ENCODE assay signal across 22 cellular contexts in genomic region chr3:169354774-169355501, GRCh38.
DNase-seq lines count a peak whose midpoint lies in the region; ATAC-seq and TF ChIP-seq lines count a peak whose summit lies in the region.
"Had no signal": no experiment of that assay in that cellular context is flagged by ENCODE, and none has a peak within 500 bp of the region (broad histone marks: within the 10 kb centered on the region; RNA-seq: fewer than 3 reads in every experiment).

No MANE protein-coding gene starts in this region.

- H3K27me3 Mint-ChIP-seq in brain = peaks cover 25% of the 10 kb centered on the region
- peaks cover 20% of the 10 kb centered on the region for H3K27me3 Mint-ChIP-seq in activated T-helper 17 cell treated with anti-CD3 and anti-CD28 coated beads, Interleukin-2, amount 50 U/mL, for 72 hours

- H3K4me3 Mint-ChIP-seq in brain = peak overlapping the region in 3 of 5 experiments; percentile 10 to 60 (median 37)
- H3K4me3 Mint-ChIP-seq in activated T-helper 17 cell treated with anti-CD3 and anti-CD28 coated beads, Interleukin-2, amount 50 U/mL, for 72 hours = no peak overlapping the region
- H3K4me3 Mint-ChIP-seq: activated CD4-positive, alpha-beta memory T cell treated with anti-CD3 and anti-CD28 coated beads for 36 hours; CD4-positive, alpha-beta T cell; dendritic cell treated with granulocyte-macrophage colony-stimulating factor and Interleukin-4, amounts not matched to agents 40 ng/mL and 50 ng/mL, for 4 days; nephron progenitor cell had no signal

- no peaks in the 10 kb centered on the region for H3K36me3 ChIP-seq in stomach
- H3K36me3 ChIP-seq: upper lobe of left lung had no signal

- H3K9me3 Mint-ChIP-seq in brain = no peaks in the 10 kb centered on the region
- H3K9me3 Mint-ChIP-seq in activated T-helper 17 cell treated with anti-CD3 and anti-CD28 coated beads, Interleukin-2, amount 50 U/mL, for 72 hours = no peaks in the 10 kb centered on the region
- H3K9me3 Mint-ChIP-seq: activated CD4-positive, alpha-beta memory T cell treated with anti-CD3 and anti-CD28 coated beads for 36 hours; CD4-positive, alpha-beta T cell; dendritic cell treated with granulocyte-macrophage colony-stimulating factor and Interleukin-4, amounts not matched to agents 40 ng/mL and 50 ng/mL, for 4 days; nephron progenitor cell had no signal

- intact Hi-C loops in stomach (cut with DNase I; ENCODE audit: low total_unique reads) = no loop called here

- H3K4me1 ChIP-seq in stomach = peaks cover 0 to 30% (median 6%) of the 10 kb centered on the region in 4 donors

- no peaks in the 10 kb centered on the region for H3K27me3 ChIP-seq in stomach
- H3K27me3 ChIP-seq: upper lobe of left lung had no signal

- H3K27ac Mint-ChIP-seq in brain = peak overlapping the region in 1 of 5 experiments; percentile 73
- H3K27ac Mint-ChIP-seq in activated T-helper 17 cell treated with anti-CD3 and anti-CD28 coated beads, Interleukin-2, amount 50 U/mL, for 72 hours = no peak overlapping the region
- H3K27ac Mint-ChIP-seq: activated CD4-positive, alpha-beta memory T cell treated with anti-CD3 and anti-CD28 coated beads for 36 hours; CD4-positive, alpha-beta T cell; dendritic cell treated with granulocyte-macrophage colony-stimulating factor and Interleukin-4, amounts not matched to agents 40 ng/mL and 50 ng/mL, for 4 days; nephron progenitor cell had no signal

- peak; percentile 47 for DNase-seq in NCI-H510A treated with DMSO at 0.1 percent for 48 hours (lab: John Stamatoyannopoulos, UW)
- no peak for DNase-seq in NCI-H510A (lab: John Stamatoyannopoulos, UW)
- peak; percentile 82 for DNase-seq in NCI-H345 (lab: John Stamatoyannopoulos, UW)
- DNase-seq in stomach = no peak
- DNase-seq in middle frontal gyrus (ENCODE audit: extremely low spot score, low spot score) = no peak
- DNase-seq: activated CD4-positive, alpha-beta memory T cell treated with anti-CD3 and anti-CD28 coated beads for 36 hours; aorta; CD4-positive, alpha-beta T cell; GDM1; Kasumi-1; left ventricle myocardium superior; nephron progenitor cell; NK-92 treated with Interleukin-12 subunit alpha and Interleukin-12 subunit beta, amount 100 ng/mL, for 24 hours; stimulated activated CD4-positive, alpha-beta T cell treated with anti-CD3 and anti-CD28 coated beads, Interleukin-4, amount 100 ng/mL, for 4 hours; T-helper 9 cell; upper lobe of left lung had no signal

- no peaks in the 10 kb centered on the region for H3K36me3 Mint-ChIP-seq in brain
- no peaks in the 10 kb centered on the region for H3K36me3 Mint-ChIP-seq in activated T-helper 17 cell treated with anti-CD3 and anti-CD28 coated beads, Interleukin-2, amount 50 U/mL, for 72 hours (ENCODE audit: low read depth)
- H3K36me3 Mint-ChIP-seq: activated CD4-positive, alpha-beta memory T cell treated with anti-CD3 and anti-CD28 coated beads for 36 hours had no signal

- no peak for TF ChIP-seq POLR2A in stomach (IDR thresholded peaks at IDR 0.05)

- H3K9me3 ChIP-seq in stomach = no peaks in the 10 kb centered on the region
- H3K9me3 ChIP-seq: upper lobe of left lung had no signal

- WGBS in stomach, 5 donors = 20 to 47% (median 34%) methylated on average over 5 of the region's 5 CpGs

- H3K27ac ChIP-seq in stomach = peak overlapping the region; percentile 9 to 76 (median 58)
- H3K27ac ChIP-seq: 22Rv1 had no signal

- H3K4me3 ChIP-seq in stomach = no peak overlapping the region
- H3K4me3 ChIP-seq: upper lobe of left lung had no signal

- peaks cover 34% of the 10 kb centered on the region for H3K4me1 Mint-ChIP-seq in brain
- no peaks in the 10 kb centered on the region for H3K4me1 Mint-ChIP-seq in activated T-helper 17 cell treated with anti-CD3 and anti-CD28 coated beads, Interleukin-2, amount 50 U/mL, for 72 hours

- no peak for TF ChIP-seq EP300 in stomach (IDR thresholded peaks at IDR 0.05)

- no peak for ATAC-seq in activated T-helper 17 cell treated with anti-CD3 and anti-CD28 coated beads, Interleukin-2, amount 50 U/mL, for 72 hours (replicated peaks)
- ATAC-seq in activated CD4-positive, CD25-positive, alpha-beta regulatory T cell treated with anti-CD3 and anti-CD28 coated beads, Interleukin-2, amount 50 U/mL, for 24 hours = no peak
- ATAC-seq: left ventricle myocardium superior, sciatic nerve had no signal

- TF ChIP-seq CTCF in brain (conservative IDR thresholded peaks at IDR 0.05) (no peak), stomach (IDR thresholded peaks at IDR 0.05) (no peak)

Comparison
In these comparisons a context has a peak if more than half of its experiments do, and no peak if none do; other contexts are left out.
1. DNase-seq: peak in NCI-H510A treated with DMSO at 0.1 percent for 48 hours (single experiment) and NCI-H345 (single experiment); none in NCI-H510A (single experiment), stomach (single experiment) and middle frontal gyrus (single experiment).